8 cellular contexts compared by ENCODE assay signal in genomic region chr4:158255727-158256324, GRCh38. TPM values are rescaled to one million over a fixed set of nuclear protein-coding genes. Genes with fewer than 3 reads are reported as not detected.
A peak's percentile ranks its signal among the peaks of the same experiment; 100 is the strongest.
DNase-seq lines count a peak whose midpoint lies in the region; ATAC-seq and TF ChIP-seq lines count a peak whose summit lies in the region.

No MANE protein-coding gene starts in this region.

- TF ChIP-seq CTCF in GM12874 (IDR thresholded peaks at IDR 0.05; ENCODE audit: insufficient read depth, low read depth, low read length) (peak; percentile 59; the same call in 1 of the 2 replicates), IMR-90 (conservative IDR thresholded peaks at IDR 0.05; ENCODE audit: low read depth, low read length) (peak; percentile 79), fibroblast of pulmonary artery (IDR thresholded peaks at IDR 0.05; ENCODE audit: low read length, missing control alignments) (peak; percentile 83), prostate gland (IDR thresholded peaks at IDR 0.05) (peak; percentile 53 to 81 (median 68))

- POLR2A ChIA-PET in IMR-90 (lab: Charles Lee; ENCODE audit: unreplicated experiment), result no interaction called here

- no peak overlapping the region for H3K4ac ChIP-seq in IMR-90 (ENCODE audit: low read depth, low read length)

- CTCF ChIA-PET in IMR-90 (lab: Yijun Ruan, JAX), result interaction anchor here (0.5 to 1.8 kb wide), 12 partner anchors 12 to 373 kb away, joined by 3 to 7 read pairs (median 3); no protein-coding TSS in a partner anchor

- H3K36me3 ChIP-seq in IMR-90 (ENCODE audit: control insufficient read depth, insufficient read depth, low read length) (no peaks in the 10 kb centered on the region), prostate gland (no peaks in the 10 kb centered on the region)

- no peak overlapping the region for H4K8ac ChIP-seq in IMR-90 (ENCODE audit: low read depth in 2 of 2, low read length in 2 of 2)

- no peak overlapping the region for H3K14ac ChIP-seq in IMR-90 (replicated peaks; ENCODE audit: low read depth, low read length)

- H2AK5ac ChIP-seq in IMR-90 (ENCODE audit: low read depth, low read length), result no peak overlapping the region

- H3K56ac ChIP-seq in IMR-90 (ENCODE audit: extremely low read depth, insufficient read depth, low read length), result no peak overlapping the region

- H3K27ac ChIP-seq in IMR-90 (ENCODE audit: insufficient read depth, low read length) (no peak overlapping the region), prostate gland (no peak overlapping the region)

- H2BK5ac ChIP-seq in IMR-90 (ENCODE audit: low read depth, low read length, poor library complexity, severe bottlenecking), result no peak overlapping the region

- no peak overlapping the region for H2AFZ ChIP-seq in IMR-90 (replicated peaks; ENCODE audit: low read length, poor library complexity)

- WGBS in IMR-90 (ENCODE audit: extremely low coverage in 2 of 2, insufficient read length in 1 of 2), 2 experiments, result no CpG with 5 or more reads among the region's 3 CpGs
- WGBS in prostate gland, result 40% methylated on average over 3 of the region's 3 CpGs

- in situ Hi-C loops in IMR-90 (cut with MboI; ENCODE audit: low sequenced_read_pairs), result loop anchor here (25.0 kb wide), 2 partner anchors 581 to 931 kb away; no protein-coding TSS in a partner anchor
- in situ Hi-C loops in SK-MEL-5 (cut with HindIII; ENCODE audit: low pct_unique_long_range_greater_than_20kb, low sequenced_read_pairs), result no loop called here

- dilution Hi-C loops in IMR-90 (cut with HindIII; ENCODE audit: low sequenced_read_pairs, unreplicated experiment), result no loop called here

- DNase-seq in IMR-90 (peak; percentile 70), SK-MEL-5 (ENCODE audit: low read depth, low spot score) (peak; percentile 61), fibroblast of pulmonary artery (ENCODE audit: low read depth) (peak; percentile 75), prostate gland (ENCODE audit: low spot score) (peak; percentile 9), islet precursor cell (no peak)
- no peak for DNase-seq in stimulated activated CD8-positive, alpha-beta memory T cell treated with anti-CD3 and anti-CD28 coated beads, Interleukin-4, amount 100 ng/mL, for 48 hours

- H3K23ac ChIP-seq in IMR-90 (ENCODE audit: low read depth, low read length), result no peak overlapping the region

- BruUV-seq in IMR-90 (replicated peaks; lab: Mats Ljungman, UMichigan), result no TSS peak

- no peak overlapping the region for H4K91ac ChIP-seq in IMR-90 (ENCODE audit: insufficient read depth, low read depth, low read length)

- intact Hi-C loops in IMR-90 (cut with micrococcal nuclease) (loop anchor here (1.0 to 10.0 kb wide), 4 partner anchors 63 to 1189 kb away; partner anchors contain the start of gene GASK1B), prostate gland (cut with DNase I) (no loop called here)

- H2BK120ac ChIP-seq in IMR-90 (ENCODE audit: low read depth, low read length), result no peak overlapping the region

- no peak overlapping the region for H3K9ac ChIP-seq in IMR-90 (ENCODE audit: low read depth, low read length)

- H3K4me1 ChIP-seq in IMR-90 (ENCODE audit: control insufficient read depth, insufficient read depth, low read length), result no peaks in the 10 kb centered on the region
- no peaks in the 10 kb centered on the region for H3K4me1 ChIP-seq in prostate gland (replicated peaks)

- no peak overlapping the region for H2BK15ac ChIP-seq in IMR-90 (ENCODE audit: low read depth, low read length)

- H3K4me3 ChIP-seq in IMR-90 (ENCODE audit: insufficient read depth, low read depth, low read length) (no peak overlapping the region), fibroblast of pulmonary artery (replicated peaks; ENCODE audit: low read depth, low read length) (no peak overlapping the region), prostate gland (no peak overlapping the region)

- H4K20me1 ChIP-seq in IMR-90 (ENCODE audit: insufficient read depth, low read length), result no peaks in the 10 kb centered on the region

- H4K5ac ChIP-seq in IMR-90 (ENCODE audit: low read depth, low read length), result no peak overlapping the region

- H2BK20ac ChIP-seq in IMR-90 (ENCODE audit: low read depth, low read length), result no peak overlapping the region

- no peaks in the 10 kb centered on the region for H3K79me1 ChIP-seq in IMR-90 (ENCODE audit: low read depth in 1 of 2, low read length in 2 of 2)

- H3K27me3 ChIP-seq in IMR-90 (ENCODE audit: control insufficient read depth, insufficient read depth, low read length) (no peaks in the 10 kb centered on the region), prostate gland (replicated peaks; ENCODE audit: insufficient read depth) (no peaks in the 10 kb centered on the region)

- no peak overlapping the region for H3K4me2 ChIP-seq in IMR-90 (ENCODE audit: low read depth, low read length)

- H3K9me3 ChIP-seq in IMR-90 (ENCODE audit: control insufficient read depth, insufficient read depth, low read length), result no peaks in the 10 kb centered on the region
- H3K9me3 ChIP-seq in prostate gland, result no peaks in the 10 kb centered on the region

- ATAC-seq in GM21723 (IDR thresholded peaks at IDR 0.05; ENCODE audit: unreplicated experiment), result peak; percentile 71
- ATAC-seq in IMR-90 (ENCODE audit: low read depth), result peak; percentile 79

- no peak overlapping the region for H3K18ac ChIP-seq in IMR-90 (ENCODE audit: low read depth, low read length)

- no peak overlapping the region for H2AK9ac ChIP-seq in IMR-90 (replicated peaks; ENCODE audit: low read depth, low read length, poor library complexity)

- no peaks in the 10 kb centered on the region for H3K9me1 ChIP-seq in IMR-90 (ENCODE audit: insufficient read depth, low read length)

- no peak for TF ChIP-seq POLR2A in IMR-90 (IDR thresholded peaks at IDR 0.05; ENCODE audit: low read depth, low read length)
- TF ChIP-seq POLR2A in prostate gland (IDR thresholded peaks at IDR 0.05), result no peak

- TF ChIP-seq RAD21 in IMR-90 (IDR thresholded peaks at IDR 0.05; ENCODE audit: low read length), result peak; percentile 68

TF ChIP-seq in IMR-90, 13 proteins besides CTCF, POLR2A, EP300 and RAD21:
- TF ChIP-seq NFE2L2 (IDR thresholded peaks at IDR 0.05; ENCODE audit: low read depth, low read length) (no peak), FOS (IDR thresholded peaks at IDR 0.05; ENCODE audit: low read depth, low read length) (no peak), SMC3 (IDR thresholded peaks at IDR 0.05; ENCODE audit: low read depth, low read length) (peak; percentile 65), MXI1 (IDR thresholded peaks at IDR 0.05; ENCODE audit: borderline replicate concordance, low read depth, low read length) (no peak)
TF ChIP-seq in IMR-90: peak in this region for 1.

RNA-seq across cellular contexts. Expression of gene TMEM144, which starts 45.5 kb away (rescaled TPM):
- 1.9 and 2.2 TPM in 2 replicates for total RNA-seq in IMR-90 (2012; rRNA removed)
- polyA plus RNA-seq in IMR-90 (2012; rRNA removed), result 0.39 and 0.58 TPM in 2 replicates
- 0.09 and 0.39 TPM in 2 replicates for polyA plus RNA-seq in IMR-90 (2012; cell fraction: cytosol; rRNA removed)
- polyA plus RNA-seq in IMR-90 (2012; cell fraction: nucleus; rRNA removed; ENCODE audit: low replicate concordance), result 0.04 and 0.68 TPM in 2 replicates
- total RNA-seq in SK-MEL-5 (2014; rRNA removed; shearing (Covaris generic)), result 26.8 and 27.1 TPM in 2 replicates
- 13.7 and 25.6 TPM in 2 replicates for polyA plus RNA-seq in SK-MEL-5 (2015; cell fraction: cytosol; rRNA removed)
- polyA plus RNA-seq in SK-MEL-5 (2015; cell fraction: nucleus; rRNA removed), result 13.2 and 25.5 TPM in 2 replicates
- total RNA-seq in prostate gland, result 1 to 10 TPM; 7.5 to 8.1 TPM

Comparison
In these comparisons a context has a peak if more than half of its experiments do, and no peak if none do; other contexts are left out.
1. DNase-seq: peak in IMR-90 (single experiment), SK-MEL-5 (single experiment), fibroblast of pulmonary artery (single experiment) and prostate gland (single experiment); none in islet precursor cell (single experiment) and stimulated activated CD8-positive, alpha-beta memory T cell treated with anti-CD3 and anti-CD28 coated beads, Interleukin-4, amount 100 ng/mL, for 48 hours (single experiment).
2. Peak in every context shown above with its lines, with median percentiles within 50 percentile points of each other: CTCF ChIP-seq.